Comparison of ENCODE assay signal across 19 cellular contexts in the genomic region with DNA sequence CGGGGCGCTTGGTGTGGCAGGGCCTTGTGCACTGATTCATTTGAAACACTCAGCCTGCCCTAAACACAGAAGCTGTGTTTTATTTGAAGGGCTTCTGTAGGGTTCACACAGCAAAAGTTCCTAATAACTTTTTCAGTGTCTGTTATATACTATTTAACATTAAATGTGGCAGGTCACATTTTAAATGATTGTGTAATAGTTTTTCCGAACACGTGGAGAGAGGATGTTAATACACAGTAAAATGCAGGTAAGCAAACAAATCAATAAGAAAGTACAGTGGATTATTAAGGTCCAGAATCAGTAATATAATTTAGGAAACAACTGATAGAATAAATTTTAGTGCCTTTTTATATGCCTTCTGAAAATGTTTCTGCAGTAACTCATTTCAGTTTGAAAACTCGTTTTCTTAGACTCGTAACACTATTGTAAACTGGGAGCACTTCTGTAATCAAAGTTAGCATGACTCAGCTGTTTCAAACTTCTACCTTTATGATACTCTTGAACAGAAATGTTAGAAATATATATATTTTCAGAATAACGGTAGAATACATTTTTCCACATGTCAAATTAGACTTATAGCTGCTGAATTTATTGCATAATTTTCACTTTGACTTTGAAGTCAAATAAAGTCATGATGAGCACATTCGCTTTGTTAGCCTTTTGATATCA.
DNase-seq lines count a peak whose midpoint lies in the region; ATAC-seq and TF ChIP-seq lines count a peak whose summit lies in the region.
"Had no signal": no experiment of that assay in that cellular context is flagged by ENCODE, and none has a peak within 500 bp of the region (broad histone marks: within the 10 kb centered on the region; RNA-seq: fewer than 3 reads in every experiment).

No MANE protein-coding gene starts in this region.

- H3K4me3 ChIP-seq in right lobe of liver (no peak overlapping the region), neuronal stem cell (ENCODE audit: low read length in 2 of 2) (no peak overlapping the region), uterus (no peak overlapping the region)
- H3K4me3 ChIP-seq: GM23248 had no signal

- DNase-seq in activated CD8-positive, alpha-beta memory T cell treated with anti-CD3 and anti-CD28 coated beads for 24 hours, result peak; percentile 19
- DNase-seq in activated CD8-positive, alpha-beta memory T cell treated with anti-CD3 and anti-CD28 coated beads, Interleukin-2, amount 50 U/mL, for 4 hours, result no peak
- no peak for DNase-seq in right lobe of liver
- no peak for DNase-seq in type B pancreatic cell (ENCODE audit: extremely low spot score, unreplicated experiment)
- no peak for DNase-seq in stimulated activated CD4-positive, alpha-beta T cell treated with anti-CD3 and anti-CD28 coated beads, Interleukin-4, amount 100 ng/mL, for 4 hours
- no peak for DNase-seq in neuronal stem cell (ENCODE audit: low spot score)
- DNase-seq in uterus, result no peak
- DNase-seq: Caco-2, DMS53, GM23248, Karpas-422, MM.1S, NCI-H1105, NCI-H1930, NCI-H2171, NCI-H510A, SIG-M5 had no signal

- peak overlapping the region; percentile 75 for H3K4me3 Mint-ChIP-seq in activated T-helper 17 cell treated with anti-CD3 and anti-CD28 coated beads, Interleukin-2, amount 50 U/mL, for 72 hours
- no peak overlapping the region for H3K4me3 Mint-ChIP-seq in type B pancreatic cell

- no peak overlapping the region for H2BK12ac ChIP-seq in neuronal stem cell (ENCODE audit: low read length)

- H3K9ac ChIP-seq in neuronal stem cell (ENCODE audit: low read depth, low read length, poor library complexity), result no peak overlapping the region
- H3K9ac ChIP-seq: GM23248 had no signal

- whole genome bisulfite sequencing in right lobe of liver (ENCODE audit: insufficient coverage, low coverage, low lambda C conversion rate, missing lambda C conversion rate), result 46% methylated on average over 8 of the region's 8 CpGs
- WGBS in neuronal stem cell (ENCODE audit: extremely low coverage in 2 of 2, insufficient read length in 2 of 2, insufficient replicate concordance in 1 of 2), 2 donors, result no CpG with 5 or more reads among the region's 8 CpGs

- H3K4me2 ChIP-seq in neuronal stem cell (ENCODE audit: insufficient read depth, low read length, poor library complexity, severe bottlenecking), result no peak overlapping the region

- H3K27ac Mint-ChIP-seq in activated T-helper 17 cell treated with anti-CD3 and anti-CD28 coated beads, Interleukin-2, amount 50 U/mL, for 72 hours, result peak overlapping the region; percentile 79
- peak overlapping the region; percentile 19 for H3K27ac Mint-ChIP-seq in type B pancreatic cell

- no peaks in the 10 kb centered on the region for H3K79me1 ChIP-seq in neuronal stem cell (ENCODE audit: low read depth, low read length)

- no peaks in the 10 kb centered on the region for H3K36me3 Mint-ChIP-seq in activated T-helper 17 cell treated with anti-CD3 and anti-CD28 coated beads, Interleukin-2, amount 50 U/mL, for 72 hours (ENCODE audit: low read depth)
- peaks cover 4% of the 10 kb centered on the region for H3K36me3 Mint-ChIP-seq in type B pancreatic cell

- no peak overlapping the region for H2AK5ac ChIP-seq in neuronal stem cell (ENCODE audit: low read depth, low read length)

- H2AFZ ChIP-seq in neuronal stem cell (ENCODE audit: low read length), result no peak overlapping the region
- H2AFZ ChIP-seq: GM23248 had no signal

- H3K27me3 ChIP-seq in right lobe of liver, result no peaks in the 10 kb centered on the region
- H3K27me3 ChIP-seq in neuronal stem cell (ENCODE audit: control insufficient read depth in 3 of 3, insufficient read depth in 3 of 3, low read depth in 1 of 3, low read length in 3 of 3), result no peaks in the 10 kb centered on the region
- H3K27me3 ChIP-seq in uterus, result no peaks in the 10 kb centered on the region

- H4K91ac ChIP-seq in neuronal stem cell (ENCODE audit: low read depth, low read length, poor library complexity), result no peak overlapping the region

- H3K36me3 ChIP-seq in right lobe of liver (no peaks in the 10 kb centered on the region), neuronal stem cell (replicated peaks in 1 of 2; ENCODE audit: control insufficient read depth in 2 of 2, insufficient read depth in 2 of 2, low read length in 2 of 2) (peaks cover 0 to 7% of the 10 kb centered on the region in 2 donors), uterus (no peaks in the 10 kb centered on the region)

- intact Hi-C loops in right lobe of liver (cut with DNase I) (no loop called here), uterus (cut with DNase I; ENCODE audit: low total_unique reads) (loop anchor here (10.0 kb wide), 2 partner anchors 604 to 864 kb away; no protein-coding TSS in a partner anchor)

- H3K9me3 ChIP-seq in right lobe of liver, result no peaks in the 10 kb centered on the region
- no peaks in the 10 kb centered on the region for H3K9me3 ChIP-seq in neuronal stem cell (replicated peaks in 1 of 2; ENCODE audit: control insufficient read depth in 2 of 2, insufficient read depth in 1 of 2, low read depth in 1 of 2, low read length in 2 of 2)
- no peaks in the 10 kb centered on the region for H3K9me3 ChIP-seq in uterus
- H3K9me3 ChIP-seq: Caco-2 had no signal

- H3K4me1 Mint-ChIP-seq in activated T-helper 17 cell treated with anti-CD3 and anti-CD28 coated beads, Interleukin-2, amount 50 U/mL, for 72 hours, result peaks cover 8% of the 10 kb centered on the region
- peaks cover 39% of the 10 kb centered on the region for H3K4me1 Mint-ChIP-seq in type B pancreatic cell (ENCODE audit: unreplicated experiment)

- H3K23ac ChIP-seq in neuronal stem cell (ENCODE audit: low read depth, low read length, poor library complexity), result no peak overlapping the region

- H3K18ac ChIP-seq in neuronal stem cell (ENCODE audit: low read length), result no peak overlapping the region

- H3K14ac ChIP-seq in neuronal stem cell (ENCODE audit: low read length), result no peak overlapping the region

- no peak overlapping the region for H2BK15ac ChIP-seq in neuronal stem cell (ENCODE audit: low read length)

- ATAC-seq in activated T-helper 17 cell treated with anti-CD3 and anti-CD28 coated beads, Interleukin-2, amount 50 U/mL, for 72 hours (replicated peaks), result no peak
- peak; percentile 6 to 28 (median 15) for ATAC-seq in right lobe of liver

- no peak overlapping the region for H3K4ac ChIP-seq in neuronal stem cell (ENCODE audit: low read length)

- peaks cover 8% of the 10 kb centered on the region for H3K27me3 Mint-ChIP-seq in activated T-helper 17 cell treated with anti-CD3 and anti-CD28 coated beads, Interleukin-2, amount 50 U/mL, for 72 hours
- H3K27me3 Mint-ChIP-seq in type B pancreatic cell, result no peaks in the 10 kb centered on the region

- H3K27ac ChIP-seq in right lobe of liver (peak overlapping the region; percentile 12 to 91 (median 85)), neuronal stem cell (replicated peaks; ENCODE audit: low read length) (no peak overlapping the region), uterus (no peak overlapping the region)
- H3K27ac ChIP-seq: C4-2B, GM23248 had no signal

- H3K9me3 Mint-ChIP-seq in activated T-helper 17 cell treated with anti-CD3 and anti-CD28 coated beads, Interleukin-2, amount 50 U/mL, for 72 hours, result no peaks in the 10 kb centered on the region
- no peaks in the 10 kb centered on the region for H3K9me3 Mint-ChIP-seq in type B pancreatic cell

- no peak for TF ChIP-seq POLR2A in right lobe of liver (IDR thresholded peaks at IDR 0.05)
- TF ChIP-seq POLR2A in uterus (IDR thresholded peaks at IDR 0.05), result no peak

- H3K4me1 ChIP-seq in right lobe of liver (peaks cover 0 to 42% (median 10%) of the 10 kb centered on the region in 4 donors), neuronal stem cell (ENCODE audit: control insufficient read depth in 2 of 2, insufficient read depth in 1 of 2, low read depth in 1 of 2, low read length in 2 of 2) (peaks cover 9 to 15% of the 10 kb centered on the region in 2 donors), uterus (no peaks in the 10 kb centered on the region)

- TF ChIP-seq CTCF in right lobe of liver (IDR thresholded peaks at IDR 0.05), result no peak
- no peak for TF ChIP-seq CTCF in type B pancreatic cell (conservative IDR thresholded peaks at IDR 0.05)
- TF ChIP-seq CTCF in uterus (IDR thresholded peaks at IDR 0.05), result no peak

- no peak overlapping the region for H4K8ac ChIP-seq in neuronal stem cell (ENCODE audit: low read depth, low read length)

- no peak overlapping the region for H2BK120ac ChIP-seq in neuronal stem cell (ENCODE audit: low read depth, low read length)

- H2BK5ac ChIP-seq in neuronal stem cell (ENCODE audit: low read length), result no peak overlapping the region

Comparison
In these comparisons a context has a peak if more than half of its experiments do, and no peak if none do; other contexts are left out.
1. H3K27ac ChIP-seq: peak in right lobe of liver (3 of 3); none in neuronal stem cell (single experiment) and uterus (0 of 2).